In the genomic region with DNA sequence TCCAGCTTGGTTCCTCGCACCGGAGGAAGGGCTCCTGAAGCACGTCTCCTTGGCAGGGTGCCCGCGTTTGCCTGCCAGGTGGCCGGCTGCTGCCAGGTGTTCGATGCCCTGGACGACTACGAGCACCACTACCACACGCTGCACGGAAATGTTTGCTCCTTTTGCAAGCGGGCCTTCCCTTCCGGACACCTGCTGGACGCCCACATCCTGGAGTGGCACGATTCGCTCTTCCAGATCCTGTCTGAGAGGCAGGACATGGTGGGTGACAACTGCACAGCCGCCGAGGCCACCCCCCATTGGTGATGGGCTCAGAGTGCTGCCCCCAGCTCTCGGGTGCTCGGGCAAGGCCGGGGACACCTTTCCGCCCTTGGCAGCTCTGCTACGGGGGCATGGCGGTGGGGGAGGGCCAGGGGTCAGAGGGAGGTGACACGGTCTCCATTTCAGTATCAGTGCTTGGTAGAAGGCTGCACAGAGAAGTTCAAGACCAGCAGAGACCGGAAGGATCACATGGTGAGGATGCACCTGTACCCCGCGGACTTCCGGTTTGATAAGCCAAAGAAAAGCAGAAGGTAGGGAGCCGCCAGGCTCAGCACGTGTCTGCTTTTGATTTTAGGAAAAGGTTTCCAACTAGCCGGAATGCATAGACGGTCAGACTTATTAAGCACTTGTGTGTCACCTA, we compare ENCODE assay signal across 8 cellular contexts. TPM values are rescaled to one million over a fixed set of nuclear protein-coding genes. Genes with fewer than 3 reads are reported as not detected.
DNase-seq lines count a peak whose midpoint lies in the region; ATAC-seq and TF ChIP-seq lines count a peak whose summit lies in the region.

No MANE protein-coding gene starts in this region.

- H2AFZ ChIP-seq in OCI-LY7 (ENCODE audit: low read length): no peak overlapping the region

- H3K9me2 ChIP-seq in OCI-LY7 (ENCODE audit: insufficient read depth, low read length): no peaks in the 10 kb centered on the region

- H3K36me3 ChIP-seq in OCI-LY7 (ENCODE audit: insufficient read depth, low read length) (peaks cover 38% of the 10 kb centered on the region), gastroesophageal sphincter (peaks cover 0 to 41% of the 10 kb centered on the region in 2 donors), spleen (peaks cover 0 to 41% (median 32%) of the 10 kb centered on the region in 6 donors)

- peak overlapping the region; percentile 38; the same call in 1 of the 2 replicates for H3K4me2 ChIP-seq in OCI-LY7 (ENCODE audit: low read length)

- TF ChIP-seq POLR2A in gastroesophageal sphincter (IDR thresholded peaks at IDR 0.05) (no peak), spleen (IDR thresholded peaks at IDR 0.05) (no peak)

- TF ChIP-seq EP300 in gastroesophageal sphincter (IDR thresholded peaks at IDR 0.05): no peak

- H3K4me1 ChIP-seq in OCI-LY7 (ENCODE audit: insufficient read depth, low read length, poor library complexity, severe bottlenecking): peaks cover 28% of the 10 kb centered on the region
- H3K4me1 ChIP-seq in gastroesophageal sphincter: peaks cover 0 to 46% (median 25%) of the 10 kb centered on the region in 3 donors
- H3K4me1 ChIP-seq in spleen: peaks cover 17 to 56% (median 45%) of the 10 kb centered on the region in 6 donors
- no peaks in the 10 kb centered on the region for H3K4me1 ChIP-seq in foreskin keratinocyte

- H4K20me1 ChIP-seq in OCI-LY7 (ENCODE audit: insufficient read depth, low read length): no peaks in the 10 kb centered on the region

- POLR2A ChIA-PET in OCI-LY7 (lab: Charles Lee): interaction anchor here (1.0 kb wide), 1 partner anchor 14 kb away, joined by 9 read pairs; no protein-coding TSS in a partner anchor

- intact Hi-C loops in OCI-LY7 (cut with micrococcal nuclease; ENCODE audit: unreplicated experiment): loop anchor here (2.0 to 5.0 kb wide), 3 partner anchors 15 to 82 kb away; partner anchors contain the start of gene MTG1
- intact Hi-C loops in spleen (cut with DNase I; ENCODE audit: low total_unique reads): no loop called here

- DNase-seq in NCI-H748 (lab: John Stamatoyannopoulos, UW; ENCODE audit: unreplicated experiment) (peak; percentile 67), NCI-H748 treated with DMSO at 0.1 percent for 48 hours (lab: John Stamatoyannopoulos, UW) (no peak), OCI-LY7 (ENCODE audit: low spot score) (no peak), spleen (peak; percentile 90), SKM-1 (lab: John Stamatoyannopoulos, UW; ENCODE audit: unreplicated experiment) (no peak), foreskin keratinocyte (no peak)

- H3K27ac ChIP-seq in OCI-LY7 (ENCODE audit: low read depth, low read length, poor library complexity, severe bottlenecking) (no peak overlapping the region), gastroesophageal sphincter (peak overlapping the region in 3 of 4 donors; percentile 93 to 99 (median 97)), spleen (peak overlapping the region in 6 of 8 donors; percentile 95 to 99 (median 98)), foreskin keratinocyte (no peak overlapping the region)

- H3K4me3 ChIP-seq in OCI-LY7 (ENCODE audit: low read depth, low read length, poor library complexity, severe bottlenecking): no peak overlapping the region
- peak overlapping the region in 1 of 2 donors; percentile 100 for H3K4me3 ChIP-seq in gastroesophageal sphincter
- peak overlapping the region in 2 of 8 donors; percentile 75 to 98 for H3K4me3 ChIP-seq in spleen

- H3K9me3 ChIP-seq in OCI-LY7 (ENCODE audit: low read length) (no peaks in the 10 kb centered on the region), gastroesophageal sphincter (no peaks in the 10 kb centered on the region), spleen (no peaks in the 10 kb centered on the region)

- H3K27me3 ChIP-seq in gastroesophageal sphincter (no peaks in the 10 kb centered on the region), spleen (replicated peaks in 1 of 7) (no peaks in the 10 kb centered on the region), foreskin keratinocyte (no peaks in the 10 kb centered on the region)

- BruUV-seq in OCI-LY7 (replicated peaks; lab: Mats Ljungman, UMichigan): no TSS peak

- CTCF ChIA-PET in OCI-LY7 (lab: Charles Lee; ENCODE audit: unreplicated experiment): no interaction called here

- 87 to 90% methylated on average over 4 to 6 of the region's 33 CpGs for WGBS in gastroesophageal sphincter (ENCODE audit: low coverage in 1 of 2), 2 donors
- 88 to 90% (median 89%) methylated on average over 28 to 33 of the region's 33 CpGs for WGBS in spleen, 5 donors

- H3K79me2 ChIP-seq in OCI-LY7 (ENCODE audit: insufficient read depth, low read depth, low read length): peaks cover 28% of the 10 kb centered on the region

- no peak for ATAC-seq in gastroesophageal sphincter
- no peak for ATAC-seq in HG02870 (IDR thresholded peaks at IDR 0.05; ENCODE audit: unreplicated experiment)
- ATAC-seq in foreskin keratinocyte: no peak

- TF ChIP-seq CTCF in OCI-LY7 (conservative IDR thresholded peaks at IDR 0.05; ENCODE audit: low read length) (no peak), gastroesophageal sphincter (IDR thresholded peaks at IDR 0.05) (no peak), spleen (IDR thresholded peaks at IDR 0.05 in 8 of 11, conservative IDR thresholded peaks at IDR 0.05 in 3 of 11) (no peak), foreskin keratinocyte (conservative IDR thresholded peaks at IDR 0.05) (no peak)

RNA-seq across cellular contexts. Expression of gene ZNF511, which starts 1.1 kb away (rescaled TPM):
- 64.7 and 95.0 TPM in 2 replicates for total RNA-seq in OCI-LY7 (2014; rRNA removed; shearing (Covaris generic))
- 60.6 and 68.8 TPM in 2 replicates for total RNA-seq in OCI-LY7 (2022)
- 10 to 100 TPM; 15.1 to 42.2 (median 25.4) TPM for total RNA-seq in gastroesophageal sphincter
- 10 to 100 TPM; 26.3 to 33.1 (median 29.2) TPM for total RNA-seq in spleen
- 10 to 100 TPM; 43.3 to 50.6 (median 44.7) TPM for polyA plus RNA-seq in spleen
- total RNA-seq in foreskin keratinocyte: 42.3 and 50.3 TPM in 2 replicates
- 42.9 and 54.1 TPM in 2 replicates for polyA plus RNA-seq in foreskin keratinocyte

RNA-seq across cellular contexts. Expression of gene TUBGCP2, which starts 1.2 kb away (rescaled TPM):
- total RNA-seq in OCI-LY7 (2014; rRNA removed; shearing (Covaris generic)): 37.8 and 40.5 TPM in 2 replicates
- total RNA-seq in OCI-LY7 (2022) (53.0 and 56.1 TPM in 2 replicates), gastroesophageal sphincter (10 to 100 TPM; 35.8 to 47.3 (median 38.8) TPM), spleen (10 to 100 TPM; 40.2 to 61.2 (median 51.9) TPM), foreskin keratinocyte (64.9 and 68.1 TPM in 2 replicates)
- polyA plus RNA-seq in spleen (100 to 1,000 TPM in 2 of 3 donors, 10 to 100 TPM in 1; 85.2 to 201 (median 132) TPM), foreskin keratinocyte (84.2 and 88.8 TPM in 2 replicates)

RNA-seq across cellular contexts. Expression of gene CALY, which starts 26.8 kb away (rescaled TPM):
- total RNA-seq in OCI-LY7 (2014; rRNA removed; shearing (Covaris generic)): not detected in 2 replicates
- not detected in 2 replicates for total RNA-seq in OCI-LY7 (2022)
- 1 to 10 TPM in 2 of 4 donors, under 1 TPM in 1, not detected in 1; 0.47 to 1.5 (median 1.5) TPM for total RNA-seq in gastroesophageal sphincter
- total RNA-seq in spleen: 1 to 10 TPM in 3 of 7 donors, under 1 TPM in 3, not detected in 1; 0.30 to 3.4 (median 0.94) TPM
- under 1 TPM; 0.04 to 0.12 (median 0.10) TPM for polyA plus RNA-seq in spleen
- total RNA-seq in foreskin keratinocyte: not detected in 2 replicates
- polyA plus RNA-seq in foreskin keratinocyte: not detected in 2 replicates

RNA-seq across cellular contexts. Expression of gene ADAM8, which starts 33.2 kb away (rescaled TPM):
- total RNA-seq in OCI-LY7 (2014; rRNA removed; shearing (Covaris generic)): 7.5 and 10.0 TPM in 2 replicates
- total RNA-seq in OCI-LY7 (2022): 16.3 and 17.6 TPM in 2 replicates
- total RNA-seq in gastroesophageal sphincter: 1 to 10 TPM; 2.0 to 6.6 (median 3.3) TPM
- total RNA-seq in spleen: 100 to 1,000 TPM in 3 of 7 donors, 10 to 100 TPM in 4; 43.3 to 177 (median 99.1) TPM
- polyA plus RNA-seq in spleen: 10 to 100 TPM; 10.1 to 27.2 (median 20.4) TPM
- total RNA-seq in foreskin keratinocyte: 137 and 180 TPM in 2 replicates
- 94.3 and 134 TPM in 2 replicates for polyA plus RNA-seq in foreskin keratinocyte

RNA-seq across cellular contexts. Expression of gene PRAP1, which starts 37.3 kb away (rescaled TPM):
- total RNA-seq in OCI-LY7 (2014; rRNA removed; shearing (Covaris generic)): not detected in 2 replicates
- total RNA-seq in OCI-LY7 (2022) (not detected in 2 replicates), gastroesophageal sphincter (not detected), spleen (not detected), foreskin keratinocyte (not detected in 2 replicates)
- polyA plus RNA-seq in spleen (not detected), foreskin keratinocyte (not detected in 2 replicates)

Comparison
In these comparisons a context has a peak if more than half of its experiments do, and no peak if none do; other contexts are left out.
1. DNase-seq: peak in NCI-H748 (single experiment) and spleen (single experiment); none in NCI-H748 treated with DMSO at 0.1 percent for 48 hours (single experiment), OCI-LY7 (single experiment), SKM-1 (single experiment) and foreskin keratinocyte (0 of 2).
2. H3K27ac ChIP-seq: peak in gastroesophageal sphincter (3 of 4) and spleen (6 of 8); none in OCI-LY7 (single experiment) and foreskin keratinocyte (single experiment).